In the genomic region with DNA sequence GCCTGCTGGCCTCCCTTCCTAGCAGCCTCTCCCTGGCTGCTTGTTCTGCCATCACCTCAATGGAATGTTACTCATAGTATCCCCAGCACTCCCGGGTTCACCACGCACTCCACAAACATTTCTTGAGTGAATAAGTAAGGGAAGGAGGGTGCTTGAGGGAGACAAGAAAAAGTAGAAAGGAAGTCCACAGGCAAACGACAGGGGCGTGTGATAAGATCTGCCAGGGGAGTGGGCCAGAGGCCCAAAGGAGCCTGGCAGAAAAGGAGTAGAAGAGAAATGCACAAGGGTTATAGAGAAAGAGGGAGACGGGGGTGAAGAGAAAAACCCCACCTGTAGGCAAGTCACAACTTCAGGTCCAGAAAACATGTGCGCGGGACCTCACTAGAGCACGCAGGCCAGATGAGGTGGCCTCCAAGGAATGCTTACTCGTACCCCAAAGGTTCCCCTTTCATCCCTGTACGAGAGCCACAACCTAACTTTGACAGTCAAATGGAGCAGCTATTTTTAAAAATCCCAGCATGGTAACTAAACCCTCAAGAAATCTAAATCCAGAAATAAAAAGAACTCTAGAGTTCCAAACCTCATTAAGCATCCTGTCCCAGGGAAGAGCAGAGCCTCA, we compare ENCODE assay signal across 10 cellular contexts. TPM values are rescaled to one million over a fixed set of nuclear protein-coding genes. Genes with fewer than 3 reads are reported as not detected.
DNase-seq lines count a peak whose midpoint lies in the region; ATAC-seq and TF ChIP-seq lines count a peak whose summit lies in the region.
"Had no signal": no experiment of that assay in that cellular context is flagged by ENCODE, and none has a peak within 500 bp of the region (broad histone marks: within the 10 kb centered on the region; RNA-seq: fewer than 3 reads in every experiment).

No MANE protein-coding gene starts in this region.

- in situ Hi-C loops in brain microvascular endothelial cell (cut with HindIII; ENCODE audit: low pct_ligation_motif_present, low sequenced_read_pairs): no loop called here

- H3K27me3 ChIP-seq in brain microvascular endothelial cell (replicated peaks) (no peaks in the 10 kb centered on the region), thoracic aorta (replicated peaks; ENCODE audit: insufficient read depth) (no peaks in the 10 kb centered on the region)

- peak overlapping the region; percentile 0; the same call in 1 of the 2 replicates for H3K4me3 ChIP-seq in HFF-Myc (replicated peaks; ENCODE audit: low read depth, low read length)
- H3K4me3 ChIP-seq in brain microvascular endothelial cell (ENCODE audit: low read depth, low read length): no peak overlapping the region
- H3K4me3 ChIP-seq in thoracic aorta: peak overlapping the region; percentile 58

- TF ChIP-seq CTCF in HFF-Myc (IDR thresholded peaks at IDR 0.05; ENCODE audit: low read depth, low read length, missing control alignments) (no peak), brain microvascular endothelial cell (IDR thresholded peaks at IDR 0.05; ENCODE audit: low read depth, low read length, missing control alignments) (peak; percentile 9), thoracic aorta (IDR thresholded peaks at IDR 0.05) (no peak)

- DNase-seq in HFF-Myc (ENCODE audit: extremely low read depth, low read depth) (no peak), brain microvascular endothelial cell (peak; percentile 84), islet precursor cell (peak; percentile 90), thoracic aorta (ENCODE audit: low spot score) (peak; percentile 32), medulla oblongata (ENCODE audit: extremely low spot score) (no peak), DMS53 (lab: John Stamatoyannopoulos, UW) (no peak)
- no peak for DNase-seq in stimulated activated naive CD8-positive, alpha-beta T cell treated with anti-CD3 and anti-CD28 coated beads, Interleukin-15, amount 100 ng/mL, for 72 hours
- DNase-seq: activated CD8-positive, alpha-beta memory T cell treated with anti-CD3 and anti-CD28 coated beads, Interleukin-2, amount 10 ng/mL, durations not matched to agents 7 days and 5 days; immature natural killer cell had no signal

- H3K9me3 ChIP-seq in thoracic aorta: no peaks in the 10 kb centered on the region

- peaks cover 59 to 95% of the 10 kb centered on the region in 2 donors for H3K4me1 ChIP-seq in thoracic aorta (ENCODE audit: control insufficient read depth in 1 of 2, low read depth in 2 of 2)

- no peaks in the 10 kb centered on the region for H3K9me3 Mint-ChIP-seq in stimulated activated naive CD8-positive, alpha-beta T cell treated with anti-CD3 and anti-CD28 coated beads, Interleukin-15, amount 100 ng/mL, for 72 hours
- H3K9me3 Mint-ChIP-seq: immature natural killer cell had no signal

- H3K4me3 Mint-ChIP-seq in stimulated activated naive CD8-positive, alpha-beta T cell treated with anti-CD3 and anti-CD28 coated beads, Interleukin-15, amount 100 ng/mL, for 72 hours: no peak overlapping the region
- H3K4me3 Mint-ChIP-seq: activated CD8-positive, alpha-beta memory T cell treated with anti-CD3 and anti-CD28 coated beads, Interleukin-2, amount 10 ng/mL, durations not matched to agents 7 days and 5 days had no signal

- H3K27ac Mint-ChIP-seq in stimulated activated naive CD8-positive, alpha-beta T cell treated with anti-CD3 and anti-CD28 coated beads, Interleukin-15, amount 100 ng/mL, for 72 hours: no peak overlapping the region
- H3K27ac Mint-ChIP-seq: activated CD8-positive, alpha-beta memory T cell treated with anti-CD3 and anti-CD28 coated beads, Interleukin-2, amount 10 ng/mL, durations not matched to agents 7 days and 5 days had no signal

- H3K27me3 Mint-ChIP-seq in stimulated activated naive CD8-positive, alpha-beta T cell treated with anti-CD3 and anti-CD28 coated beads, Interleukin-15, amount 100 ng/mL, for 72 hours: no peaks in the 10 kb centered on the region
- H3K27me3 Mint-ChIP-seq: activated CD8-positive, alpha-beta memory T cell treated with anti-CD3 and anti-CD28 coated beads, Interleukin-2, amount 10 ng/mL, durations not matched to agents 7 days and 5 days had no signal

- ATAC-seq in thoracic aorta (ENCODE audit: insufficient number of reproducible peaks, low FRiP score, low read depth) (peak; percentile 75), GM21360 (IDR thresholded peaks at IDR 0.05; ENCODE audit: unreplicated experiment) (no peak)
- no peak for ATAC-seq in stimulated activated naive CD8-positive, alpha-beta T cell treated with anti-CD3 and anti-CD28 coated beads, Interleukin-15, amount 100 ng/mL, for 72 hours
- ATAC-seq: activated CD8-positive, alpha-beta memory T cell treated with anti-CD3 and anti-CD28 coated beads, Interleukin-2, amount 10 ng/mL, durations not matched to agents 7 days and 5 days had no signal

- peak overlapping the region; percentile 86 for H3K27ac ChIP-seq in brain microvascular endothelial cell
- peak overlapping the region; percentile 91 to 97 for H3K27ac ChIP-seq in thoracic aorta

- peaks cover 67% of the 10 kb centered on the region for H3K4me1 Mint-ChIP-seq in stimulated activated naive CD8-positive, alpha-beta T cell treated with anti-CD3 and anti-CD28 coated beads, Interleukin-15, amount 100 ng/mL, for 72 hours

- H3K36me3 ChIP-seq in brain microvascular endothelial cell (replicated peaks): no peaks in the 10 kb centered on the region
- no peaks in the 10 kb centered on the region for H3K36me3 ChIP-seq in thoracic aorta

RNA-seq across cellular contexts. Expression of gene ZDHHC7, which starts 6.6 kb away (rescaled TPM):
- total RNA-seq in thoracic aorta: 10 to 100 TPM; 63.7 to 80.8 TPM

RNA-seq across cellular contexts. Expression of gene KIAA0513, which starts 22.9 kb away (rescaled TPM):
- total RNA-seq in thoracic aorta: 10 to 100 TPM; 13.4 to 50.1 TPM

Comparison
In these comparisons a context has a peak if more than half of its experiments do, and no peak if none do; other contexts are left out.
1. DNase-seq: peak in brain microvascular endothelial cell (single experiment), islet precursor cell (single experiment) and thoracic aorta (single experiment); none in HFF-Myc (single experiment), stimulated activated naive CD8-positive, alpha-beta T cell treated with anti-CD3 and anti-CD28 coated beads, Interleukin-15, amount 100 ng/mL, for 72 hours (0 of 2), medulla oblongata (single experiment) and DMS53 (single experiment).